24 cellular contexts compared by ENCODE assay signal in genomic region chr1:79887059-79887458, GRCh38.
DNase-seq lines count a peak whose midpoint lies in the region; ATAC-seq, FAIRE-seq and TF ChIP-seq lines count a peak whose summit lies in the region.
"Had no signal": no experiment of that assay in that cellular context is flagged by ENCODE, and none has a peak within 500 bp of the region (broad histone marks: within the 10 kb centered on the region; RNA-seq: fewer than 3 reads in every experiment).

No MANE protein-coding gene starts in this region.

- FAIRE-seq in pancreas (lab: Jason Lieb, UNC) = no peak
- no peak for FAIRE-seq in D721Med (lab: Jason Lieb, UNC)
- FAIRE-seq: A204.1, G401.6, GM12891, GM19239 had no signal

- no peak for DNase-seq in left ventricle myocardium superior
- no peak for DNase-seq in right cardiac atrium
- DNase-seq in NCI-H446 (lab: John Stamatoyannopoulos, UW) = peak; percentile 12 to 50
- DNase-seq in body of pancreas = peak; percentile 28 to 46 (median 34)
- DNase-seq in pancreas = peak in 1 of 6 donors; percentile 35
- no peak for DNase-seq in HFFc6
- DNase-seq in D721Med (ENCODE audit: insufficient read length, low spot score) = no peak
- DNase-seq: 8988T; ACHN; BE2C; C1 segment of cervical spinal cord; CD4-positive, alpha-beta memory T cell; CD4-positive, CD25-positive, alpha-beta regulatory T cell; CD8-positive, alpha-beta memory T cell; COR-L47; DMS79 treated with DMSO at 0.1 percent for 48 hours; GF-D8 had no signal

- H3K27ac Mint-ChIP-seq in HFFc6 = no peak overlapping the region
- H3K27ac Mint-ChIP-seq: CD14-positive monocyte; CD4-positive, alpha-beta memory T cell; CD4-positive, CD25-positive, alpha-beta regulatory T cell; CD8-positive, alpha-beta memory T cell had no signal

- H3K27ac ChIP-seq in right cardiac atrium (ENCODE audit: low read length) (no peak overlapping the region), body of pancreas (no peak overlapping the region), pancreas (no peak overlapping the region)
- H3K27ac ChIP-seq: BLaER1 had no signal

- TF ChIP-seq CTCF in body of pancreas (IDR thresholded peaks at IDR 0.05) (no peak), pancreas (IDR thresholded peaks at IDR 0.05) (no peak), HFFc6 (IDR thresholded peaks at IDR 0.05) (no peak), D721Med (IDR thresholded peaks at IDR 0.05; ENCODE audit: insufficient read depth, missing control alignments) (no peak)

- H3K4me1 ChIP-seq in right cardiac atrium (ENCODE audit: control insufficient read depth, insufficient read depth, low read length) (no peaks in the 10 kb centered on the region), body of pancreas (no peaks in the 10 kb centered on the region), pancreas (no peaks in the 10 kb centered on the region)
- H3K4me1 ChIP-seq: BE2C, BLaER1 had no signal

- peak; percentile 68 for ATAC-seq in left ventricle myocardium superior
- no peak for ATAC-seq in right cardiac atrium
- ATAC-seq in body of pancreas = peak; percentile 38
- peak in 3 of 4 donors; percentile 43 to 62 (median 51) for ATAC-seq in pancreas
- no peak for ATAC-seq in HG03457 (IDR thresholded peaks at IDR 0.05; ENCODE audit: unreplicated experiment)

- H3K9me3 ChIP-seq in right cardiac atrium (ENCODE audit: control insufficient read depth, low read length) = no peaks in the 10 kb centered on the region
- H3K9me3 ChIP-seq in body of pancreas = no peaks in the 10 kb centered on the region
- no peaks in the 10 kb centered on the region for H3K9me3 ChIP-seq in pancreas
- H3K9me3 ChIP-seq: BE2C had no signal

- intact Hi-C loops in left ventricle myocardium superior (cut with micrococcal nuclease) = no loop called here
- intact Hi-C loops in right cardiac atrium (cut with DNase I) = no loop called here
- intact Hi-C loops in body of pancreas (cut with DNase I) = no loop called here
- intact Hi-C loops in pancreas (cut with DNase I) = no loop called here

- no peaks in the 10 kb centered on the region; the same call in 1 of the 2 replicates for H3K36me3 Mint-ChIP-seq in HFFc6 (ENCODE audit: low read depth)
- H3K36me3 Mint-ChIP-seq: CD14-positive monocyte; CD4-positive, alpha-beta memory T cell; CD4-positive, CD25-positive, alpha-beta regulatory T cell; CD8-positive, alpha-beta memory T cell had no signal

- no peaks in the 10 kb centered on the region for H3K27me3 Mint-ChIP-seq in HFFc6 (ENCODE audit: insufficient read depth)
- H3K27me3 Mint-ChIP-seq: CD4-positive, alpha-beta memory T cell; CD4-positive, CD25-positive, alpha-beta regulatory T cell; CD8-positive, alpha-beta memory T cell had no signal

- no peak for TF ChIP-seq POLR2A in body of pancreas (IDR thresholded peaks at IDR 0.05)

- H3K4me3 Mint-ChIP-seq in HFFc6 = no peak overlapping the region
- H3K4me3 Mint-ChIP-seq: CD14-positive monocyte; CD4-positive, alpha-beta memory T cell; CD4-positive, CD25-positive, alpha-beta regulatory T cell; CD8-positive, alpha-beta memory T cell had no signal

- no peaks in the 10 kb centered on the region for H3K27me3 ChIP-seq in right cardiac atrium (ENCODE audit: control insufficient read depth, insufficient read depth)
- no peaks in the 10 kb centered on the region for H3K27me3 ChIP-seq in body of pancreas
- H3K27me3 ChIP-seq in pancreas = no peaks in the 10 kb centered on the region
- H3K27me3 ChIP-seq: BE2C, BLaER1 had no signal

- no peaks in the 10 kb centered on the region for H3K4me1 Mint-ChIP-seq in HFFc6 (ENCODE audit: low read depth)
- H3K4me1 Mint-ChIP-seq: CD14-positive monocyte; CD4-positive, alpha-beta memory T cell; CD4-positive, CD25-positive, alpha-beta regulatory T cell; CD8-positive, alpha-beta memory T cell had no signal

- H3K9me3 Mint-ChIP-seq in HFFc6 = peaks cover 10% of the 10 kb centered on the region

- H3K36me3 ChIP-seq in body of pancreas (replicated peaks in 1 of 2; ENCODE audit: insufficient read depth in 1 of 2, low read depth in 2 of 2) (no peaks in the 10 kb centered on the region), pancreas (no peaks in the 10 kb centered on the region)
- H3K36me3 ChIP-seq: BE2C, BLaER1 had no signal

- H3K4me3 ChIP-seq in right cardiac atrium (ENCODE audit: low read length) (no peak overlapping the region), body of pancreas (no peak overlapping the region), pancreas (no peak overlapping the region)
- H3K4me3 ChIP-seq: BLaER1 had no signal

Comparison
In these comparisons a context has a peak if more than half of its experiments do, and no peak if none do; other contexts are left out.
1. ATAC-seq: peak in left ventricle myocardium superior (single experiment), body of pancreas (single experiment) and pancreas (3 of 4); none in right cardiac atrium (0 of 2) and HG03457 (single experiment).
2. DNase-seq: peak in NCI-H446 (2 of 2) and body of pancreas (4 of 4); none in left ventricle myocardium superior (single experiment), right cardiac atrium (0 of 3), HFFc6 (single experiment) and D721Med (single experiment).